In the genomic region with DNA sequence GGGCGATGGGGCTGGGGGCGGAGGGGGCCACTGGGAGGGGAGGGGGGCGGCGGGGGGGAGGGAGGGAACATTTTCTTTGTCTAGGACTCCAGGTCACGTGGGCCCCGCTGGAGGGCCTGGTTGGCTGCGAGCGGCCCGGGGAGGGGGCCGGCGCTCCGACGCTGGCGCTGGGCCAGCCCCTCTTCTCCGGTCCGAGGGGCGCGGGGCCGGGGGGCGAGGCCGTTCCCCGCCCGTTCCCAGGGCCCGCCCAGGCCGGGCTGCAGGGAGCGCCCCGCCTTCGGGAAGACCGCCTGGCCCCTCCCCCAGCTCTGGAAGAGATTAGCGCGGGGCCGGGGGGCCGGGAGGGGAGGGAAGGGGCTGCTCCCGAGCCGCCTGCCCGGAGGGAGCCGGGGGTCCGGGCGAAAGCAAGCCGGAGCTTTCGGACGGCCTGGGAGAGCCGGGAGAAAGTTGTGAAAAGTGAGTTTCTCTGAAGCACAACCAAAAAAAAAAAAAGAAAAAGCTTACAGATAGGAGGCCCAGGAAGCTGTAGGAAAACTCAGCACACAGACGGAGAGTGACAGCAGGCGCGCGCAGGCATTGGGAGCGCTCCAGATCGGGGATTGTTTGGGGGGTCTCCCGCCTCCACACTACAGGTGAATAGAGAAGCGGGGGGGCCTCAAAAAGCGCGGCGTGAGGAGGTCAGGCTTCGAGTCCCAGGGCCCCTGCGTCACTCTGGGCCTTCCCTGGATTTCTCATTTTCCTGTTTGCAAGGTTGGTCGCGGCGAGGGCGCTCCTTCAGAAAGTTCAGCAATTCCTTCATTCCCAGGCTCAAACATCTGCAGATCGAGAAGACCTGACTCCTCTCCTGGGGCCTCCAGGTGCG, we compare ENCODE assay signal across 8 cellular contexts.
DNase-seq lines count a peak whose midpoint lies in the region; ATAC-seq and TF ChIP-seq lines count a peak whose summit lies in the region.

No MANE protein-coding gene starts in this region.

- no peaks in the 10 kb centered on the region for H3K27me3 Mint-ChIP-seq in activated T-helper 17 cell treated with anti-CD3 and anti-CD28 coated beads, Interleukin-2, amount 50 U/mL, for 72 hours

- peaks cover 72% of the 10 kb centered on the region for H3K36me3 Mint-ChIP-seq in activated T-helper 17 cell treated with anti-CD3 and anti-CD28 coated beads, Interleukin-2, amount 50 U/mL, for 72 hours (ENCODE audit: low read depth)

- DNase-seq in CMK (ENCODE audit: low read depth) (peak; percentile 65), NCI-H748 (lab: John Stamatoyannopoulos, UW; ENCODE audit: unreplicated experiment) (peak; percentile 94), fibroblast of villous mesenchyme (ENCODE audit: low read depth) (peak; percentile 55), uterus (peak; percentile 67 to 72), 8988T (no peak)

- H3K27me3 ChIP-seq in neutrophil, result peaks cover 24% of the 10 kb centered on the region
- no peaks in the 10 kb centered on the region for H3K27me3 ChIP-seq in uterus

- H3K4me3 Mint-ChIP-seq in activated T-helper 17 cell treated with anti-CD3 and anti-CD28 coated beads, Interleukin-2, amount 50 U/mL, for 72 hours, result peak overlapping the region; percentile 75

- ATAC-seq in HG02642 (IDR thresholded peaks at IDR 0.05; ENCODE audit: poor library complexity, unreplicated experiment), result peak; percentile 39
- peak; percentile 79 for ATAC-seq in activated T-helper 17 cell treated with anti-CD3 and anti-CD28 coated beads, Interleukin-2, amount 50 U/mL, for 72 hours (replicated peaks)

- H3K27ac ChIP-seq in neutrophil (no peak overlapping the region), uterus (peak overlapping the region; percentile 85 to 91)

- H3K9me3 Mint-ChIP-seq in activated T-helper 17 cell treated with anti-CD3 and anti-CD28 coated beads, Interleukin-2, amount 50 U/mL, for 72 hours, result no peaks in the 10 kb centered on the region

- H3K9me3 ChIP-seq in neutrophil (no peaks in the 10 kb centered on the region), uterus (no peaks in the 10 kb centered on the region)

- peak overlapping the region; percentile 60 for H3K4me3 ChIP-seq in fibroblast of villous mesenchyme (ENCODE audit: low read depth, low read length)
- peak overlapping the region; percentile 17 to 55 for H3K4me3 ChIP-seq in neutrophil (ENCODE audit: low read depth in 1 of 2, low read length in 1 of 2)
- H3K4me3 ChIP-seq in uterus, result peak overlapping the region; percentile 58 to 67

- H3K4me1 ChIP-seq in neutrophil (ENCODE audit: control insufficient read depth in 1 of 2, insufficient read depth in 1 of 2, low read depth in 1 of 2, low read length in 1 of 2) (peaks cover 13 to 21% of the 10 kb centered on the region in 2 experiments), uterus (peaks cover 0 to 15% of the 10 kb centered on the region in 2 donors)

- intact Hi-C loops in uterus (cut with DNase I; ENCODE audit: low total_unique reads), result no loop called here

- peaks cover 24% of the 10 kb centered on the region for H3K4me1 Mint-ChIP-seq in activated T-helper 17 cell treated with anti-CD3 and anti-CD28 coated beads, Interleukin-2, amount 50 U/mL, for 72 hours

- TF ChIP-seq CTCF in fibroblast of villous mesenchyme (IDR thresholded peaks at IDR 0.05; ENCODE audit: insufficient read depth, low read depth, low read length), result no peak
- TF ChIP-seq CTCF in neutrophil (IDR thresholded peaks at IDR 0.05), result no peak
- TF ChIP-seq CTCF in uterus (IDR thresholded peaks at IDR 0.05), result no peak

- H3K36me3 ChIP-seq in neutrophil (peaks cover 44% of the 10 kb centered on the region), uterus (no peaks in the 10 kb centered on the region)

- no peak overlapping the region for H3K27ac Mint-ChIP-seq in activated T-helper 17 cell treated with anti-CD3 and anti-CD28 coated beads, Interleukin-2, amount 50 U/mL, for 72 hours

- no peak for TF ChIP-seq POLR2A in uterus (IDR thresholded peaks at IDR 0.05)
